ENCODE assay signal across 12 cellular contexts in the genomic region with DNA sequence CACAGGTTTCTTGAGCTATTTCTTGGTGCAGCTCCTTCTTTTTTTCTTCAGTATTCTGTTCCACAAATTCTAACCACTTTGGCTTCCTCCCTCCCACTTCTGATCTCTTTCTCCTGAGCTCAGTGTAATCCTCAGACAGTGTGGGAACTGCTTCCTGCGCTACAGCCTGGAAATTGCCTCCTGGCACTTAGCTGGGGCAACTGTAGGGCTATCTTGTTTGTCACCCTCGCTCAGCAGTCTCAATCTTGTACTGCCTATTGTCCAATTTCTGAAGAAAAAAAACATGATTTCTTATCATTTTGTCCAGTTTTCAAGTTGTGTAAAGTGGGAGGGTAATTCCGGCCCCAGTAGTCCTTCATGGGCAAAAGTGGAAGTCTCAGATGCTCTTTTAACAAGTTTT.
"Had no signal": no experiment of that assay in that cellular context is flagged by ENCODE, and none has a peak within 500 bp of the region (broad histone marks: within the 10 kb centered on the region; RNA-seq: fewer than 3 reads in every experiment).

No MANE protein-coding gene starts in this region.

- H3K27ac Mint-ChIP-seq: naive thymus-derived CD8-positive, alpha-beta T cell had no signal

- H3K27ac ChIP-seq: coronary artery, dorsolateral prefrontal cortex, gastrocnemius medialis, heart right ventricle had no signal

- DNase-seq: dorsolateral prefrontal cortex; effector CD8-positive, alpha-beta T cell; gastrocnemius medialis; heart right ventricle; hypothalamus; kidney glomerular epithelial cell; mucosa of descending colon; naive thymus-derived CD8-positive, alpha-beta T cell; posterior cingulate gyrus; stimulated activated naive CD4-positive, alpha-beta T cell treated with Interleukin-2 at 50 U/mL for 16 hours; trophoblast cell had no signal

- H3K36me3 Mint-ChIP-seq: naive thymus-derived CD8-positive, alpha-beta T cell had no signal

- H3K9me3 ChIP-seq: gastrocnemius medialis, heart right ventricle, mucosa of descending colon had no signal

- H3K9me3 Mint-ChIP-seq: naive thymus-derived CD8-positive, alpha-beta T cell had no signal

- H3K27me3 ChIP-seq: dorsolateral prefrontal cortex, gastrocnemius medialis had no signal

- H3K4me3 ChIP-seq: coronary artery, dorsolateral prefrontal cortex, gastrocnemius medialis, heart right ventricle, mucosa of descending colon had no signal

- H3K4me3 Mint-ChIP-seq: naive thymus-derived CD8-positive, alpha-beta T cell had no signal

- H3K36me3 ChIP-seq: gastrocnemius medialis, heart right ventricle had no signal

- H3K4me1 Mint-ChIP-seq: naive thymus-derived CD8-positive, alpha-beta T cell had no signal

- H3K4me1 ChIP-seq: gastrocnemius medialis, heart right ventricle had no signal
